Comparison of ENCODE assay signal across 1 cellular context in the genomic region with DNA sequence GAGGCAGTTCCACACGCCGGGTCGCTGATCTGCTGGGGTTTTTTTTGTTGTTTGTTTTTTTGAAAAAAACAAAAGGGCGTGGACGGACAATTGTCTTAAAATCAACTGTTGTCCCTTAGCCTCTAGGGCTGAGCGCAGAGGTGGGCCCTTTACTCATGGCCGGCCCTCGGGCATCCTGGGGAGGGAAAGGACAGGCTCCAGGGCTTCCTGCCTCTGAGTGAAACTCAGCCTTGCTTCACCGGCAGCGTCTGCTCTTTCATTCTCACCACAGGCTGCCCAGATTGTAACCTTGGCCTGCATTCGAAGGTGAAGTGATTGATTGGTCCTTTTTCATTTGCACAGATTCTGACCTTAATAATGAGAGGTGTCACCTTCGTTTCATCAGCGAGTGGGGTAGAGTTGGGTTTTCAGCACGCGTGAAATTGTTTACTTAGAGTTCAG.
A peak's percentile ranks its signal among the peaks of the same experiment; 100 is the strongest.
TF ChIP-seq lines count a peak whose summit lies in the region.

No MANE protein-coding gene starts in this region.

TF ChIP-seq in HepG2, 621 proteins besides CTCF, POLR2A, EP300 and RAD21 (continued from another document and continues in another):
- TF ChIP-seq, protein P1, sequence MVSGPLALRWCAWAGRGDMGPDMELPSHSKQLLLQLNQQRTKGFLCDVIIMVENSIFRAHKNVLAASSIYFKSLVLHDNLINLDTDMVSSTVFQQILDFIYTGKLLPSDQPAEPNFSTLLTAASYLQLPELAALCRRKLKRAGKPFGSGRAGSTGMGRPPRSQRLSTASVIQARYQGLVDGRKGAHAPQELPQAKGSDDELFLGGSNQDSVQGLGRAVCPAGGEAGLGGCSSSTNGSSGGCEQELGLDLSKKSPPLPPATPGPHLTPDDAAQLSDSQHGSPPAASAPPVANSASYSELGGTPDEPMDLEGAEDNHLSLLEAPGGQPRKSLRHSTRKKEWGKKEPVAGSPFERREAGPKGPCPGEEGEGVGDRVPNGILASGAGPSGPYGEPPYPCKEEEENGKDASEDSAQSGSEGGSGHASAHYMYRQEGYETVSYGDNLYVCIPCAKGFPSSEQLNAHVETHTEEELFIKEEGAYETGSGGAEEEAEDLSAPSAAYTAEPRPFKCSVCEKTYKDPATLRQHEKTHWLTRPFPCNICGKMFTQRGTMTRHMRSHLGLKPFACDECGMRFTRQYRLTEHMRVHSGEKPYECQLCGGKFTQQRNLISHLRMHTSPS (CRISPR knock-in tag; IDR thresholded peaks at IDR 0.05; ENCODE audit: low read depth), result no peak
- TF ChIP-seq, protein P2, sequence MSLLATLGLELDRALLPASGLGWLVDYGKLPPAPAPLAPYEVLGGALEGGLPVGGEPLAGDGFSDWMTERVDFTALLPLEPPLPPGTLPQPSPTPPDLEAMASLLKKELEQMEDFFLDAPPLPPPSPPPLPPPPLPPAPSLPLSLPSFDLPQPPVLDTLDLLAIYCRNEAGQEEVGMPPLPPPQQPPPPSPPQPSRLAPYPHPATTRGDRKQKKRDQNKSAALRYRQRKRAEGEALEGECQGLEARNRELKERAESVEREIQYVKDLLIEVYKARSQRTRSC (CRISPR knock-in tag; IDR thresholded peaks at IDR 0.05; ENCODE audit: low read depth), result no peak
- TF ChIP-seq FOXA3 (CRISPR knock-in tag; IDR thresholded peaks at IDR 0.05) (no peak), TCF7 (IDR thresholded peaks at IDR 0.05; ENCODE audit: low read depth) (0 out of 2 replicates have a peak, but pooled peaks have one; percentile 10), ZNF296 (CRISPR knock-in tag; conservative IDR thresholded peaks at IDR 0.05) (no peak; the same call in 1 of the 2 replicates), MAZ (IDR thresholded peaks at IDR 0.05; ENCODE audit: borderline replicate concordance, low read depth, low read length) (no peak), MAZ (CRISPR knock-in tag; IDR thresholded peaks at IDR 0.05; ENCODE audit: low read depth) (no peak), ZNF232 (CRISPR knock-in tag; IDR thresholded peaks at IDR 0.05; ENCODE audit: borderline replicate concordance) (no peak), IKZF1 (IDR thresholded peaks at IDR 0.05) (no peak), SNAI1 (CRISPR knock-in tag; IDR thresholded peaks at IDR 0.05; ENCODE audit: borderline replicate concordance) (no peak), HDAC1 (CRISPR knock-in tag; IDR thresholded peaks at IDR 0.05) (peak; percentile 43; the same call in 1 of the 2 replicates), ZNF501 (CRISPR knock-in tag; IDR thresholded peaks at IDR 0.05) (peak; percentile 50; the same call in 1 of the 2 replicates), SIN3A (IDR thresholded peaks at IDR 0.05; ENCODE audit: borderline replicate concordance, low read depth, low read length) (peak; percentile 53; the same call in 1 of the 2 replicates), JUN (CRISPR knock-in tag; IDR thresholded peaks at IDR 0.05) (no peak), MIER3 (CRISPR knock-in tag; IDR thresholded peaks at IDR 0.05; ENCODE audit: borderline replicate concordance) (no peak; the same call in 1 of the 2 replicates), NAIF1 (CRISPR knock-in tag; IDR thresholded peaks at IDR 0.05; ENCODE audit: borderline replicate concordance) (no peak)
- TF ChIP-seq, protein P3, sequence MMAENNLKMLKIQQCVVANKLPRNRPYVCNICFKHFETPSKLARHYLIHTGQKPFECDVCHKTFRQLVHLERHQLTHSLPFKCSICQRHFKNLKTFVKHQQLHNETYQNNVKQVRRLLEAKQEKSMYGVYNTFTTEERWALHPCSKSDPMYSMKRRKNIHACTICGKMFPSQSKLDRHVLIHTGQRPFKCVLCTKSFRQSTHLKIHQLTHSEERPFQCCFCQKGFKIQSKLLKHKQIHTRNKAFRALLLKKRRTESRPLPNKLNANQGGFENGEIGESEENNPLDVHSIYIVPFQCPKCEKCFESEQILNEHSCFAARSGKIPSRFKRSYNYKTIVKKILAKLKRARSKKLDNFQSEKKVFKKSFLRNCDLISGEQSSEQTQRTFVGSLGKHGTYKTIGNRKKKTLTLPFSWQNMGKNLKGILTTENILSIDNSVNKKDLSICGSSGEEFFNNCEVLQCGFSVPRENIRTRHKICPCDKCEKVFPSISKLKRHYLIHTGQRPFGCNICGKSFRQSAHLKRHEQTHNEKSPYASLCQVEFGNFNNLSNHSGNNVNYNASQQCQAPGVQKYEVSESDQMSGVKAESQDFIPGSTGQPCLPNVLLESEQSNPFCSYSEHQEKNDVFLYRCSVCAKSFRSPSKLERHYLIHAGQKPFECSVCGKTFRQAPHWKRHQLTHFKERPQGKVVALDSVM (CRISPR knock-in tag; IDR thresholded peaks at IDR 0.05), result no peak
- TF ChIP-seq, protein P4, sequence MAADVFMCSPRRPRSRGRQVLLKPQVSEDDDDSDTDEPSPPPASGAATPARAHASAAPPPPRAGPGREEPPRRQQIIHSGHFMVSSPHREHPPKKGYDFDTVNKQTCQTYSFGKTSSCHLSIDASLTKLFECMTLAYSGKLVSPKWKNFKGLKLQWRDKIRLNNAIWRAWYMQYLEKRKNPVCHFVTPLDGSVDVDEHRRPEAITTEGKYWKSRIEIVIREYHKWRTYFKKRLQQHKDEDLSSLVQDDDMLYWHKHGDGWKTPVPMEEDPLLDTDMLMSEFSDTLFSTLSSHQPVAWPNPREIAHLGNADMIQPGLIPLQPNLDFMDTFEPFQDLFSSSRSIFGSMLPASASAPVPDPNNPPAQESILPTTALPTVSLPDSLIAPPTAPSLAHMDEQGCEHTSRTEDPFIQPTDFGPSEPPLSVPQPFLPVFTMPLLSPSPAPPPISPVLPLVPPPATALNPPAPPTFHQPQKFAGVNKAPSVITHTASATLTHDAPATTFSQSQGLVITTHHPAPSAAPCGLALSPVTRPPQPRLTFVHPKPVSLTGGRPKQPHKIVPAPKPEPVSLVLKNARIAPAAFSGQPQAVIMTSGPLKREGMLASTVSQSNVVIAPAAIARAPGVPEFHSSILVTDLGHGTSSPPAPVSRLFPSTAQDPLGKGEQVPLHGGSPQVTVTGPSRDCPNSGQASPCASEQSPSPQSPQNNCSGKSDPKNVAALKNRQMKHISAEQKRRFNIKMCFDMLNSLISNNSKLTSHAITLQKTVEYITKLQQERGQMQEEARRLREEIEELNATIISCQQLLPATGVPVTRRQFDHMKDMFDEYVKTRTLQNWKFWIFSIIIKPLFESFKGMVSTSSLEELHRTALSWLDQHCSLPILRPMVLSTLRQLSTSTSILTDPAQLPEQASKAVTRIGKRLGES (CRISPR knock-in tag; IDR thresholded peaks at IDR 0.05; ENCODE audit: borderline replicate concordance), result no peak
- TF ChIP-seq, protein P5, sequence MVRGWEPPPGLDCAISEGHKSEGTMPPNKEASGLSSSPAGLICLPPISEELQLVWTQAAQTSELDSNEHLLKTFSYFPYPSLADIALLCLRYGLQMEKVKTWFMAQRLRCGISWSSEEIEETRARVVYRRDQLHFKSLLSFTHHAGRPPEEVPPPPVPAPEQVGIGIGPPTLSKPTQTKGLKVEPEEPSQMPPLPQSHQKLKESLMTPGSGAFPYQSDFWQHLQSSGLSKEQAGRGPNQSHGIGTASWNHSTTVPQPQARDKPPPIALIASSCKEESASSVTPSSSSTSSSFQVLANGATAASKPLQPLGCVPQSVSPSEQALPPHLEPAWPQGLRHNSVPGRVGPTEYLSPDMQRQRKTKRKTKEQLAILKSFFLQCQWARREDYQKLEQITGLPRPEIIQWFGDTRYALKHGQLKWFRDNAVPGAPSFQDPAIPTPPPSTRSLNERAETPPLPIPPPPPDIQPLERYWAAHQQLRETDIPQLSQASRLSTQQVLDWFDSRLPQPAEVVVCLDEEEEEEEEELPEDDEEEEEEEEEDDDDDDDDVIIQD (CRISPR knock-in tag; IDR thresholded peaks at IDR 0.05; ENCODE audit: low read depth), result no peak
- TF ChIP-seq, protein P6, sequence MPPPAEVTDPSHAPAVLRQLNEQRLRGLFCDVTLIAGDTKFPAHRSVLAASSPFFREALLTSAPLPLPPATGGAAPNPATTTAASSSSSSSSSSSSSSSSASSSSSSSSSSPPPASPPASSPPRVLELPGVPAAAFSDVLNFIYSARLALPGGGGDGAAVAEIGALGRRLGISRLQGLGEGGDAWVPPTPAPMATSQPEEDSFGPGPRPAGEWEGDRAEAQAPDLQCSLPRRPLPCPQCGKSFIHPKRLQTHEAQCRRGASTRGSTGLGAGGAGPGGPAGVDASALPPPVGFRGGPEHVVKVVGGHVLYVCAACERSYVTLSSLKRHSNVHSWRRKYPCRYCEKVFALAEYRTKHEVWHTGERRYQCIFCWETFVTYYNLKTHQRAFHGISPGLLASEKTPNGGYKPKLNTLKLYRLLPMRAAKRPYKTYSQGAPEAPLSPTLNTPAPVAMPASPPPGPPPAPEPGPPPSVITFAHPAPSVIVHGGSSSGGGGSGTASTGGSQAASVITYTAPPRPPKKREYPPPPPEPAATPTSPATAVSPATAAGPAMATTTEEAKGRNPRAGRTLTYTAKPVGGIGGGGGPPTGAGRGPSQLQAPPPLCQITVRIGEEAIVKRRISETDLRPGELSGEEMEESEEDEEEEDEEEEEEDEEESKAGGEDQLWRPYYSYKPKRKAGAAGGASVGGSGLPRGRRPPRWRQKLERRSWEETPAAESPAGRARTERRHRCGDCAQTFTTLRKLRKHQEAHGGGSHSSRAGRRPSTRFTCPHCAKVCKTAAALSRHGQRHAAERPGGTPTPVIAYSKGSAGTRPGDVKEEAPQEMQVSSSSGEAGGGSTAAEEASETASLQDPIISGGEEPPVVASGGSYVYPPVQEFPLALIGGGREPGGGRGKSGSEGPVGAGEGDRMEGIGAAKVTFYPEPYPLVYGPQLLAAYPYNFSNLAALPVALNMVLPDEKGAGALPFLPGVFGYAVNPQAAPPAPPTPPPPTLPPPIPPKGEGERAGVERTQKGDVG (CRISPR knock-in tag; IDR thresholded peaks at IDR 0.05; ENCODE audit: borderline replicate concordance), result no peak
- TF ChIP-seq, protein P7, sequence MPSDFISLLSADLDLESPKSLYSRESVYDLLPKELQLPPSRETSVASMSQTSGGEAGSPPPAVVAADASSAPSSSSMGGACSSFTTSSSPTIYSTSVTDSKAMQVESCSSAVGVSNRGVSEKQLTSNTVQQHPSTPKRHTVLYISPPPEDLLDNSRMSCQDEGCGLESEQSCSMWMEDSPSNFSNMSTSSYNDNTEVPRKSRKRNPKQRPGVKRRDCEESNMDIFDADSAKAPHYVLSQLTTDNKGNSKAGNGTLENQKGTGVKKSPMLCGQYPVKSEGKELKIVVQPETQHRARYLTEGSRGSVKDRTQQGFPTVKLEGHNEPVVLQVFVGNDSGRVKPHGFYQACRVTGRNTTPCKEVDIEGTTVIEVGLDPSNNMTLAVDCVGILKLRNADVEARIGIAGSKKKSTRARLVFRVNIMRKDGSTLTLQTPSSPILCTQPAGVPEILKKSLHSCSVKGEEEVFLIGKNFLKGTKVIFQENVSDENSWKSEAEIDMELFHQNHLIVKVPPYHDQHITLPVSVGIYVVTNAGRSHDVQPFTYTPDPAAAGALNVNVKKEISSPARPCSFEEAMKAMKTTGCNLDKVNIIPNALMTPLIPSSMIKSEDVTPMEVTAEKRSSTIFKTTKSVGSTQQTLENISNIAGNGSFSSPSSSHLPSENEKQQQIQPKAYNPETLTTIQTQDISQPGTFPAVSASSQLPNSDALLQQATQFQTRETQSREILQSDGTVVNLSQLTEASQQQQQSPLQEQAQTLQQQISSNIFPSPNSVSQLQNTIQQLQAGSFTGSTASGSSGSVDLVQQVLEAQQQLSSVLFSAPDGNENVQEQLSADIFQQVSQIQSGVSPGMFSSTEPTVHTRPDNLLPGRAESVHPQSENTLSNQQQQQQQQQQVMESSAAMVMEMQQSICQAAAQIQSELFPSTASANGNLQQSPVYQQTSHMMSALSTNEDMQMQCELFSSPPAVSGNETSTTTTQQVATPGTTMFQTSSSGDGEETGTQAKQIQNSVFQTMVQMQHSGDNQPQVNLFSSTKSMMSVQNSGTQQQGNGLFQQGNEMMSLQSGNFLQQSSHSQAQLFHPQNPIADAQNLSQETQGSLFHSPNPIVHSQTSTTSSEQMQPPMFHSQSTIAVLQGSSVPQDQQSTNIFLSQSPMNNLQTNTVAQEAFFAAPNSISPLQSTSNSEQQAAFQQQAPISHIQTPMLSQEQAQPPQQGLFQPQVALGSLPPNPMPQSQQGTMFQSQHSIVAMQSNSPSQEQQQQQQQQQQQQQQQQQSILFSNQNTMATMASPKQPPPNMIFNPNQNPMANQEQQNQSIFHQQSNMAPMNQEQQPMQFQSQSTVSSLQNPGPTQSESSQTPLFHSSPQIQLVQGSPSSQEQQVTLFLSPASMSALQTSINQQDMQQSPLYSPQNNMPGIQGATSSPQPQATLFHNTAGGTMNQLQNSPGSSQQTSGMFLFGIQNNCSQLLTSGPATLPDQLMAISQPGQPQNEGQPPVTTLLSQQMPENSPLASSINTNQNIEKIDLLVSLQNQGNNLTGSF (CRISPR knock-in tag; IDR thresholded peaks at IDR 0.05), result no peak
- TF ChIP-seq, protein P8, sequence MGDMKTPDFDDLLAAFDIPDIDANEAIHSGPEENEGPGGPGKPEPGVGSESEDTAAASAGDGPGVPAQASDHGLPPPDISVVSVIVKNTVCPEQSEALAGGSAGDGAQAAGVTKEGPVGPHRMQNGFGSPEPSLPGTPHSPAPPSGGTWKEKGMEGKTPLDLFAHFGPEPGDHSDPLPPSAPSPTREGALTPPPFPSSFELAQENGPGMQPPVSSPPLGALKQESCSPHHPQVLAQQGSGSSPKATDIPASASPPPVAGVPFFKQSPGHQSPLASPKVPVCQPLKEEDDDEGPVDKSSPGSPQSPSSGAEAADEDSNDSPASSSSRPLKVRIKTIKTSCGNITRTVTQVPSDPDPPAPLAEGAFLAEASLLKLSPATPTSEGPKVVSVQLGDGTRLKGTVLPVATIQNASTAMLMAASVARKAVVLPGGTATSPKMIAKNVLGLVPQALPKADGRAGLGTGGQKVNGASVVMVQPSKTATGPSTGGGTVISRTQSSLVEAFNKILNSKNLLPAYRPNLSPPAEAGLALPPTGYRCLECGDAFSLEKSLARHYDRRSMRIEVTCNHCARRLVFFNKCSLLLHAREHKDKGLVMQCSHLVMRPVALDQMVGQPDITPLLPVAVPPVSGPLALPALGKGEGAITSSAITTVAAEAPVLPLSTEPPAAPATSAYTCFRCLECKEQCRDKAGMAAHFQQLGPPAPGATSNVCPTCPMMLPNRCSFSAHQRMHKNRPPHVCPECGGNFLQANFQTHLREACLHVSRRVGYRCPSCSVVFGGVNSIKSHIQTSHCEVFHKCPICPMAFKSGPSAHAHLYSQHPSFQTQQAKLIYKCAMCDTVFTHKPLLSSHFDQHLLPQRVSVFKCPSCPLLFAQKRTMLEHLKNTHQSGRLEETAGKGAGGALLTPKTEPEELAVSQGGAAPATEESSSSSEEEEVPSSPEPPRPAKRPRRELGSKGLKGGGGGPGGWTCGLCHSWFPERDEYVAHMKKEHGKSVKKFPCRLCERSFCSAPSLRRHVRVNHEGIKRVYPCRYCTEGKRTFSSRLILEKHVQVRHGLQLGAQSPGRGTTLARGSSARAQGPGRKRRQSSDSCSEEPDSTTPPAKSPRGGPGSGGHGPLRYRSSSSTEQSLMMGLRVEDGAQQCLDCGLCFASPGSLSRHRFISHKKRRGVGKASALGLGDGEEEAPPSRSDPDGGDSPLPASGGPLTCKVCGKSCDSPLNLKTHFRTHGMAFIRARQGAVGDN (CRISPR knock-in tag; IDR thresholded peaks at IDR 0.05), result no peak
- TF ChIP-seq, protein P9, sequence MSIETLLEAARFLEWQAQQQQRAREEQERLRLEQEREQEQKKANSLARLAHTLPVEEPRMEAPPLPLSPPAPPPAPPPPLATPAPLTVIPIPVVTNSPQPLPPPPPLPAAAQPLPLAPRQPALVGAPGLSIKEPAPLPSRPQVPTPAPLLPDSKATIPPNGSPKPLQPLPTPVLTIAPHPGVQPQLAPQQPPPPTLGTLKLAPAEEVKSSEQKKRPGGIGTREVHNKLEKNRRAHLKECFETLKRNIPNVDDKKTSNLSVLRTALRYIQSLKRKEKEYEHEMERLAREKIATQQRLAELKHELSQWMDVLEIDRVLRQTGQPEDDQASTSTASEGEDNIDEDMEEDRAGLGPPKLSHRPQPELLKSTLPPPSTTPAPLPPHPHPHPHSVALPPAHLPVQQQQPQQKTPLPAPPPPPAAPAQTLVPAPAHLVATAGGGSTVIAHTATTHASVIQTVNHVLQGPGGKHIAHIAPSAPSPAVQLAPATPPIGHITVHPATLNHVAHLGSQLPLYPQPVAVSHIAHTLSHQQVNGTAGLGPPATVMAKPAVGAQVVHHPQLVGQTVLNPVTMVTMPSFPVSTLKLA (IDR thresholded peaks at IDR 0.05), result no peak
- TF ChIP-seq, protein P10, sequence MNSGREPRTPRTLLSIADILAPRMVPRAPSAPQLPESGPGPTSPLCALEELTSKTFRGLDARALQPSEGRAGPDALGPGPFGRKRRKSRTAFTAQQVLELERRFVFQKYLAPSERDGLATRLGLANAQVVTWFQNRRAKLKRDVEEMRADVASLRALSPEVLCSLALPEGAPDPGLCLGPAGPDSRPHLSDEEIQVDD (CRISPR knock-in tag; IDR thresholded peaks at IDR 0.05; ENCODE audit: borderline replicate concordance), result no peak
